ENCODE assay signal across 1 cellular context in genomic region chr6:27250955-27251671, GRCh38.
A peak's percentile ranks its signal among the peaks of the same experiment; 100 is the strongest.
TF ChIP-seq lines count a peak whose summit lies in the region.

No MANE protein-coding gene starts in this region.

TF ChIP-seq in K562, 482 proteins besides CTCF, POLR2A, EP300 and RAD21 (continued from another document and continues in another):
- no peak for TF ChIP-seq ZBTB49 (CRISPR knock-in tag; IDR thresholded peaks at IDR 0.05; ENCODE audit: borderline replicate concordance)
- TF ChIP-seq MNT (conservative IDR thresholded peaks at IDR 0.05) = peak; percentile 35 to 76; a peak in 3 of 4 replicates
- peak; percentile 56 to 87; a peak in 2 of 4 replicates for TF ChIP-seq TEAD1 (CRISPR knock-in tag; IDR thresholded peaks at IDR 0.05)
- TF ChIP-seq, protein P1, sequence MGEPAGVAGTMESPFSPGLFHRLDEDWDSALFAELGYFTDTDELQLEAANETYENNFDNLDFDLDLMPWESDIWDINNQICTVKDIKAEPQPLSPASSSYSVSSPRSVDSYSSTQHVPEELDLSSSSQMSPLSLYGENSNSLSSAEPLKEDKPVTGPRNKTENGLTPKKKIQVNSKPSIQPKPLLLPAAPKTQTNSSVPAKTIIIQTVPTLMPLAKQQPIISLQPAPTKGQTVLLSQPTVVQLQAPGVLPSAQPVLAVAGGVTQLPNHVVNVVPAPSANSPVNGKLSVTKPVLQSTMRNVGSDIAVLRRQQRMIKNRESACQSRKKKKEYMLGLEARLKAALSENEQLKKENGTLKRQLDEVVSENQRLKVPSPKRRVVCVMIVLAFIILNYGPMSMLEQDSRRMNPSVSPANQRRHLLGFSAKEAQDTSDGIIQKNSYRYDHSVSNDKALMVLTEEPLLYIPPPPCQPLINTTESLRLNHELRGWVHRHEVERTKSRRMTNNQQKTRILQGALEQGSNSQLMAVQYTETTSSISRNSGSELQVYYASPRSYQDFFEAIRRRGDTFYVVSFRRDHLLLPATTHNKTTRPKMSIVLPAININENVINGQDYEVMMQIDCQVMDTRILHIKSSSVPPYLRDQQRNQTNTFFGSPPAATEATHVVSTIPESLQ (CRISPR knock-in tag; IDR thresholded peaks at IDR 0.05) = no peak
- peak in 1 of 2 experiments; percentile 50; a peak in 1 of 4 replicates for TF ChIP-seq ARNT (IDR thresholded peaks at IDR 0.05)
- peak; percentile 61 for TF ChIP-seq TOE1 (IDR thresholded peaks at IDR 0.05; ENCODE audit: borderline replicate concordance)
- no peak for TF ChIP-seq TOE1 (CRISPR knock-in tag; IDR thresholded peaks at IDR 0.05; ENCODE audit: borderline replicate concordance, low read depth)
- no peak for TF ChIP-seq ZNF398 (CRISPR knock-in tag; IDR thresholded peaks at IDR 0.05)
- TF ChIP-seq MCM5 (IDR thresholded peaks at IDR 0.05; ENCODE audit: low read depth) = no peak
- no peak for TF ChIP-seq BCL6 (CRISPR knock-in tag; IDR thresholded peaks at IDR 0.05)
- TF ChIP-seq ZNF696 (CRISPR knock-in tag; conservative IDR thresholded peaks at IDR 0.05) = no peak
- no peak for TF ChIP-seq ZNF239 (CRISPR knock-in tag; IDR thresholded peaks at IDR 0.05)
- TF ChIP-seq CBFB (CRISPR knock-in tag; IDR thresholded peaks at IDR 0.05) = no peak
- no peak for TF ChIP-seq RFX5 (IDR thresholded peaks at IDR 0.05; ENCODE audit: low read depth, low read length)
- TF ChIP-seq XRCC4 (IDR thresholded peaks at IDR 0.05; ENCODE audit: extremely low read depth, insufficient read depth, insufficient read length) = no peak
- TF ChIP-seq SRSF7 (optimal IDR thresholded peaks at IDR 0.05; ENCODE audit: low read depth, low read length) = no peak
- no peak for TF ChIP-seq SAFB2 (IDR thresholded peaks at IDR 0.05; ENCODE audit: borderline replicate concordance, low read depth, low read length, severe bottlenecking)
- TF ChIP-seq, protein P2, sequence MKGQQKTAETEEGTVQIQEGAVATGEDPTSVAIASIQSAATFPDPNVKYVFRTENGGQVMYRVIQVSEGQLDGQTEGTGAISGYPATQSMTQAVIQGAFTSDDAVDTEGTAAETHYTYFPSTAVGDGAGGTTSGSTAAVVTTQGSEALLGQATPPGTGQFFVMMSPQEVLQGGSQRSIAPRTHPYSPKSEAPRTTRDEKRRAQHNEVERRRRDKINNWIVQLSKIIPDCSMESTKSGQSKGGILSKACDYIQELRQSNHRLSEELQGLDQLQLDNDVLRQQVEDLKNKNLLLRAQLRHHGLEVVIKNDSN (CRISPR knock-in tag; IDR thresholded peaks at IDR 0.05) = no peak
- TF ChIP-seq ZNF143 (CRISPR knock-in tag; IDR thresholded peaks at IDR 0.05) = no peak
- TF ChIP-seq ZNF445 (CRISPR knock-in tag; IDR thresholded peaks at IDR 0.05; ENCODE audit: low read depth) = no peak
- TF ChIP-seq ZNF695 (CRISPR knock-in tag; IDR thresholded peaks at IDR 0.05) = no peak
- peak; percentile 70; the same call in 1 of the 2 replicates for TF ChIP-seq MTA1 (IDR thresholded peaks at IDR 0.05; ENCODE audit: borderline replicate concordance)
- TF ChIP-seq ZNF584 (CRISPR knock-in tag; IDR thresholded peaks at IDR 0.05; ENCODE audit: low read depth) = no peak
- peak; percentile 36; the same call in 1 of the 2 replicates for TF ChIP-seq TARDBP (IDR thresholded peaks at IDR 0.05)
- TF ChIP-seq CBFA2T3 (IDR thresholded peaks at IDR 0.05) = peak; percentile 22; the same call in 1 of the 2 replicates
- TF ChIP-seq STAT5A (IDR thresholded peaks at IDR 0.05; ENCODE audit: borderline replicate concordance, low read length) = no peak
- TF ChIP-seq NFIX (CRISPR knock-in tag; IDR thresholded peaks at IDR 0.05; ENCODE audit: low read depth) = no peak
- TF ChIP-seq TAL1 (IDR thresholded peaks at IDR 0.05) = peak; percentile 4; the same call in 1 of the 2 replicates
- TF ChIP-seq BACH1 (tag; IDR thresholded peaks at IDR 0.05) = no peak
- TF ChIP-seq NR2C1 (IDR thresholded peaks at IDR 0.05) = no peak; the same call in 1 of the 2 replicates
- no peak for TF ChIP-seq NR2C1 (tag; IDR thresholded peaks at IDR 0.05)
- TF ChIP-seq IFI16 (CRISPR knock-in tag; IDR thresholded peaks at IDR 0.05) = no peak
- TF ChIP-seq TRIM25 (IDR thresholded peaks at IDR 0.05; ENCODE audit: borderline replicate concordance) = no peak
- no peak for TF ChIP-seq PCBP2 (IDR thresholded peaks at IDR 0.05; ENCODE audit: low read depth, low read length, poor library complexity, severe bottlenecking)
- no peak for TF ChIP-seq NR4A1 (CRISPR knock-in tag; IDR thresholded peaks at IDR 0.05)
- no peak for TF ChIP-seq NR4A1 (tag; IDR thresholded peaks at IDR 0.05)
- TF ChIP-seq NFIC (IDR thresholded peaks at IDR 0.05) = no peak
- peak; percentile 62 for TF ChIP-seq GABPB1 (CRISPR knock-in tag; IDR thresholded peaks at IDR 0.05)
- no peak for TF ChIP-seq RFX7 (CRISPR knock-in tag; IDR thresholded peaks at IDR 0.05)
- no peak for TF ChIP-seq CBFA2T2 (conservative IDR thresholded peaks at IDR 0.05)
- no peak for TF ChIP-seq PRMT5 (CRISPR knock-in tag; IDR thresholded peaks at IDR 0.05)
- TF ChIP-seq ATF1 (CRISPR knock-in tag; IDR thresholded peaks at IDR 0.05) = no peak
- TF ChIP-seq ATF1 (tag; IDR thresholded peaks at IDR 0.05) = peak; percentile 75
- TF ChIP-seq TBL1XR1 (IDR thresholded peaks at IDR 0.05; ENCODE audit: low read length in 2 of 2) = no peak
- no peak for TF ChIP-seq CBX5 (IDR thresholded peaks at IDR 0.05; ENCODE audit: borderline replicate concordance, low read depth)
- TF ChIP-seq ZFPM2 (CRISPR knock-in tag; IDR thresholded peaks at IDR 0.05) = 0 out of 2 replicates have a peak, but pooled peaks have one; percentile 18
- no peak; the same call in 1 of the 2 replicates for TF ChIP-seq POLR2AphosphoS5 (IDR thresholded peaks at IDR 0.05; ENCODE audit: control insufficient read depth, insufficient read depth, low read depth, low read length)
- TF ChIP-seq MAFK (IDR thresholded peaks at IDR 0.05; ENCODE audit: low read length) = no peak
- TF ChIP-seq KDM4B (IDR thresholded peaks at IDR 0.05; ENCODE audit: borderline replicate concordance in 2 of 2, low read depth in 1 of 2) = no peak; a peak in 1 of 4 replicates
- TF ChIP-seq RBBP5 (IDR thresholded peaks at IDR 0.05; ENCODE audit: borderline replicate concordance, insufficient read depth, low read length, poor library complexity, severe bottlenecking) = peak; percentile 33
- no peak for TF ChIP-seq RUNX1 (IDR thresholded peaks at IDR 0.05; ENCODE audit: low read depth)
- TF ChIP-seq ZNF224 (CRISPR knock-in tag; IDR thresholded peaks at IDR 0.05) = no peak
- no peak for TF ChIP-seq NFYB (IDR thresholded peaks at IDR 0.05; ENCODE audit: extremely low read depth, insufficient read length)
- no peak for TF ChIP-seq PCBP1 (IDR thresholded peaks at IDR 0.05; ENCODE audit: low read depth, low read length, poor library complexity, severe bottlenecking)
- no peak for TF ChIP-seq SP2 (IDR thresholded peaks at IDR 0.05; ENCODE audit: extremely low read depth, low read depth, low read length, poor library complexity, severe bottlenecking)
- no peak for TF ChIP-seq STAT5B (CRISPR knock-in tag; IDR thresholded peaks at IDR 0.05)
- TF ChIP-seq, protein P3, sequence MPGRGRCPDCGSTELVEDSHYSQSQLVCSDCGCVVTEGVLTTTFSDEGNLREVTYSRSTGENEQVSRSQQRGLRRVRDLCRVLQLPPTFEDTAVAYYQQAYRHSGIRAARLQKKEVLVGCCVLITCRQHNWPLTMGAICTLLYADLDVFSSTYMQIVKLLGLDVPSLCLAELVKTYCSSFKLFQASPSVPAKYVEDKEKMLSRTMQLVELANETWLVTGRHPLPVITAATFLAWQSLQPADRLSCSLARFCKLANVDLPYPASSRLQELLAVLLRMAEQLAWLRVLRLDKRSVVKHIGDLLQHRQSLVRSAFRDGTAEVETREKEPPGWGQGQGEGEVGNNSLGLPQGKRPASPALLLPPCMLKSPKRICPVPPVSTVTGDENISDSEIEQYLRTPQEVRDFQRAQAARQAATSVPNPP (IDR thresholded peaks at IDR 0.05; ENCODE audit: borderline replicate concordance, insufficient read depth, insufficient read length) = no peak
- TF ChIP-seq ZNF324 (CRISPR knock-in tag; IDR thresholded peaks at IDR 0.05) = 0 out of 2 replicates have a peak, but pooled peaks have one; percentile 12
- no peak for TF ChIP-seq PHTF2 (CRISPR knock-in tag; IDR thresholded peaks at IDR 0.05)
- TF ChIP-seq, protein P4, sequence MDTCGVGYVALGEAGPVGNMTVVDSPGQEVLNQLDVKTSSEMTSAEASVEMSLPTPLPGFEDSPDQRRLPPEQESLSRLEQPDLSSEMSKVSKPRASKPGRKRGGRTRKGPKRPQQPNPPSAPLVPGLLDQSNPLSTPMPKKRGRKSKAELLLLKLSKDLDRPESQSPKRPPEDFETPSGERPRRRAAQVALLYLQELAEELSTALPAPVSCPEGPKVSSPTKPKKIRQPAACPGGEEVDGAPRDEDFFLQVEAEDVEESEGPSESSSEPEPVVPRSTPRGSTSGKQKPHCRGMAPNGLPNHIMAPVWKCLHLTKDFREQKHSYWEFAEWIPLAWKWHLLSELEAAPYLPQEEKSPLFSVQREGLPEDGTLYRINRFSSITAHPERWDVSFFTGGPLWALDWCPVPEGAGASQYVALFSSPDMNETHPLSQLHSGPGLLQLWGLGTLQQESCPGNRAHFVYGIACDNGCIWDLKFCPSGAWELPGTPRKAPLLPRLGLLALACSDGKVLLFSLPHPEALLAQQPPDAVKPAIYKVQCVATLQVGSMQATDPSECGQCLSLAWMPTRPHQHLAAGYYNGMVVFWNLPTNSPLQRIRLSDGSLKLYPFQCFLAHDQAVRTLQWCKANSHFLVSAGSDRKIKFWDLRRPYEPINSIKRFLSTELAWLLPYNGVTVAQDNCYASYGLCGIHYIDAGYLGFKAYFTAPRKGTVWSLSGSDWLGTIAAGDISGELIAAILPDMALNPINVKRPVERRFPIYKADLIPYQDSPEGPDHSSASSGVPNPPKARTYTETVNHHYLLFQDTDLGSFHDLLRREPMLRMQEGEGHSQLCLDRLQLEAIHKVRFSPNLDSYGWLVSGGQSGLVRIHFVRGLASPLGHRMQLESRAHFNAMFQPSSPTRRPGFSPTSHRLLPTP (IDR thresholded peaks at IDR 0.05; ENCODE audit: borderline replicate concordance, extremely low read depth, insufficient read length) = no peak
- TF ChIP-seq FOXJ3 (CRISPR knock-in tag; IDR thresholded peaks at IDR 0.05) = no peak
- TF ChIP-seq, protein P5, sequence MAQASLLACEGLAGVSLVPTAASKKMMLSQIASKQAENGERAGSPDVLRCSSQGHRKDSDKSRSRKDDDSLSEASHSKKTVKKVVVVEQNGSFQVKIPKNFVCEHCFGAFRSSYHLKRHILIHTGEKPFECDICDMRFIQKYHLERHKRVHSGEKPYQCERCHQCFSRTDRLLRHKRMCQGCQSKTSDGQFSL (CRISPR knock-in tag; IDR thresholded peaks at IDR 0.05) = no peak
- TF ChIP-seq, protein P5 (tag; IDR thresholded peaks at IDR 0.05) = no peak
